ENCODE assay signal across 8 cellular contexts in genomic region chr3:122564155-122564912, GRCh38. TPM values are rescaled to one million over a fixed set of nuclear protein-coding genes. Genes with fewer than 3 reads are reported as not detected.
DNase-seq lines count a peak whose midpoint lies in the region; ATAC-seq, FAIRE-seq and TF ChIP-seq lines count a peak whose summit lies in the region.

TSS of gene DTX3L (plus strand) at chr3:122564338. CDS start at chr3:122564427, 89 bp downstream.
TSS of gene PARP9 (minus strand) at chr3:122564300. CDS start at chr3:122559620, 4,680 bp downstream.

- H3K36me3 Mint-ChIP-seq in activated CD8-positive, alpha-beta T cell treated with anti-CD3 and anti-CD28 coated beads, Interleukin-2, amount 10 ng/mL, durations not matched to agents 7 days and 5 days (ENCODE audit: low read depth): peaks cover 78% of the 10 kb centered on the region

- H3K36me3 ChIP-seq in ectodermal cell (ENCODE audit: control insufficient read depth, insufficient read depth, low read length): no peaks in the 10 kb centered on the region
- peaks cover 48% of the 10 kb centered on the region for H3K36me3 ChIP-seq in lower lobe of right lung

- H3K27me3 Mint-ChIP-seq in activated CD8-positive, alpha-beta T cell treated with anti-CD3 and anti-CD28 coated beads, Interleukin-2, amount 10 ng/mL, durations not matched to agents 7 days and 5 days (ENCODE audit: low read depth): no peaks in the 10 kb centered on the region

- H3K4me1 Mint-ChIP-seq in activated CD8-positive, alpha-beta T cell treated with anti-CD3 and anti-CD28 coated beads, Interleukin-2, amount 10 ng/mL, durations not matched to agents 7 days and 5 days (ENCODE audit: low read depth): peaks cover 68% of the 10 kb centered on the region

- H3K27ac Mint-ChIP-seq in activated CD8-positive, alpha-beta T cell treated with anti-CD3 and anti-CD28 coated beads, Interleukin-2, amount 10 ng/mL, durations not matched to agents 7 days and 5 days: peak within 1 kb of the TSS; percentile 99

- POLR2A ChIA-PET in activated CD8-positive, alpha-beta T cell treated with anti-CD3 and anti-CD28 coated beads, Interleukin-2, amount 10 ng/mL, durations not matched to agents 7 days and 5 days (lab: Charles Lee): interaction anchor here (0.6 to 5.5 kb wide), 20 partner anchors 8 to 904 kb away, joined by 3 to 101 read pairs (median 4); partner anchors contain the start of genes HCLS1, KPNA1, PARP14 and PARP15

- CTCF ChIA-PET in activated CD8-positive, alpha-beta T cell treated with anti-CD3 and anti-CD28 coated beads, Interleukin-2, amount 10 ng/mL, durations not matched to agents 7 days and 5 days (lab: Charles Lee): interaction anchor here (1.1 to 11.0 kb wide), 3 partner anchors 14 to 181 kb away, joined by 3 to 248 read pairs (median 4); partner anchors contain the start of genes FAM162A and PARP14

- H3K9me3 Mint-ChIP-seq in activated CD8-positive, alpha-beta T cell treated with anti-CD3 and anti-CD28 coated beads, Interleukin-2, amount 10 ng/mL, durations not matched to agents 7 days and 5 days (ENCODE audit: insufficient read depth): no peaks in the 10 kb centered on the region

- H3K4me1 ChIP-seq in ectodermal cell (ENCODE audit: control insufficient read depth, insufficient read depth, low read length): peaks cover 5% of the 10 kb centered on the region
- H3K4me1 ChIP-seq in lower lobe of right lung: peaks cover 70% of the 10 kb centered on the region

- H3K4me3 ChIP-seq in ectodermal cell (ENCODE audit: insufficient read depth, low read depth, low read length): peak within 1 kb of the TSS; percentile 59
- peak within 1 kb of the TSS; percentile 73 for H3K4me3 ChIP-seq in lower lobe of right lung

- H3K27ac ChIP-seq in ectodermal cell (ENCODE audit: insufficient read depth, low read depth, low read length, poor library complexity, severe bottlenecking): no peak within 1 kb of the TSS
- H3K27ac ChIP-seq in lower lobe of right lung: peak within 1 kb of the TSS; percentile 98

- H3K27me3 ChIP-seq in ectodermal cell (ENCODE audit: control insufficient read depth, insufficient read depth, low read length, poor library complexity, severe bottlenecking) (peaks cover 18% of the 10 kb centered on the region), lower lobe of right lung (ENCODE audit: low read depth) (no peaks in the 10 kb centered on the region)

- H3K9me3 ChIP-seq in ectodermal cell (ENCODE audit: control insufficient read depth, low read length) (no peaks in the 10 kb centered on the region), lower lobe of right lung (no peaks in the 10 kb centered on the region)

- peak within 1 kb of the TSS; percentile 98 for H3K4me3 Mint-ChIP-seq in activated CD8-positive, alpha-beta T cell treated with anti-CD3 and anti-CD28 coated beads, Interleukin-2, amount 10 ng/mL, durations not matched to agents 7 days and 5 days

- intact Hi-C loops in lower lobe of right lung (cut with DNase I): loop anchor here (10.0 kb wide), 1 partner anchor 110 kb away; no protein-coding TSS in a partner anchor

- no peak for FAIRE-seq in GM19239 (lab: Jason Lieb, UNC)

- TF ChIP-seq CTCF in lower lobe of right lung (IDR thresholded peaks at IDR 0.05): no peak

- 2% methylated on average over 56 of the region's 56 CpGs for WGBS in ectodermal cell, 2 experiments

- DNase-seq in Ammon's horn (ENCODE audit: low spot score) (peak; percentile 79), GM19239 (ENCODE audit: insufficient read length, low spot score) (peak; percentile 56), NCI-H748 treated with DMSO at 0.1 percent for 48 hours (lab: John Stamatoyannopoulos, UW) (peak; percentile 12), lower lobe of right lung (peak; percentile 92)
- DNase-seq in activated CD8-positive, alpha-beta T cell treated with anti-CD3 and anti-CD28 coated beads, Interleukin-2, amount 10 ng/mL, durations not matched to agents 7 days and 5 days: peak; percentile 91
- DNase-seq in stimulated activated CD4-positive, alpha-beta T cell treated with anti-CD3 and anti-CD28 coated beads, TNF-alpha, amount 100 ng/mL, for 1 hour (ENCODE audit: low read depth in 3 of 3, low spot score in 1 of 3): peak; percentile 37 to 61 (median 57)

- ATAC-seq in HG03442 (IDR thresholded peaks at IDR 0.05; ENCODE audit: unreplicated experiment) (peak; percentile 69), lower lobe of right lung (peak; percentile 98 to 99)
- peak; percentile 95 for ATAC-seq in activated CD8-positive, alpha-beta T cell treated with anti-CD3 and anti-CD28 coated beads, Interleukin-2, amount 10 ng/mL, durations not matched to agents 7 days and 5 days

RNA-seq across cellular contexts. Expression of gene DTX3L, which starts in this region (rescaled TPM):
- total RNA-seq in activated CD8-positive, alpha-beta T cell treated with anti-CD3 and anti-CD28 coated beads, Interleukin-2, amount 10 ng/mL, durations not matched to agents 7 days and 5 days: 100 to 1,000 TPM; 124 to 127 TPM
- 1.8 TPM for polyA plus RNA-seq in ectodermal cell (2013, experiment 1 of 4)
- 2.0 TPM for polyA plus RNA-seq in ectodermal cell (2013, experiment 2 of 4)
- polyA plus RNA-seq in ectodermal cell (2013, experiment 3 of 4): 1.8 TPM
- 1.5 TPM for polyA plus RNA-seq in ectodermal cell (2013, experiment 4 of 4)
- total RNA-seq in lower lobe of right lung: 82.2 TPM

RNA-seq across cellular contexts. Expression of gene PARP9, which starts in this region (rescaled TPM):
- 100 to 1,000 TPM; 115 to 118 TPM for total RNA-seq in activated CD8-positive, alpha-beta T cell treated with anti-CD3 and anti-CD28 coated beads, Interleukin-2, amount 10 ng/mL, durations not matched to agents 7 days and 5 days
- 1.6 TPM for polyA plus RNA-seq in ectodermal cell (2013, experiment 1 of 4)
- 1.3 TPM for polyA plus RNA-seq in ectodermal cell (2013, experiment 2 of 4)
- polyA plus RNA-seq in ectodermal cell (2013, experiment 3 of 4): 1.2 TPM
- polyA plus RNA-seq in ectodermal cell (2013, experiment 4 of 4): 1.4 TPM
- total RNA-seq in lower lobe of right lung: 90.4 TPM

Comparison
In these comparisons a context has a peak if more than half of its experiments do, and no peak if none do; other contexts are left out.
1. DNase-seq: peak in every context shown above with its lines; median percentile 92 in lower lobe of right lung; 91 in activated CD8-positive, alpha-beta T cell treated with anti-CD3 and anti-CD28 coated beads, Interleukin-2, amount 10 ng/mL, durations not matched to agents 7 days and 5 days; 79 in Ammon's horn; 57 in stimulated activated CD4-positive, alpha-beta T cell treated with anti-CD3 and anti-CD28 coated beads, TNF-alpha, amount 100 ng/mL, for 1 hour; 56 in GM19239; 12 in NCI-H748 treated with DMSO at 0.1 percent for 48 hours.